ENCODE assay signal across 8 cellular contexts in the genomic region with DNA sequence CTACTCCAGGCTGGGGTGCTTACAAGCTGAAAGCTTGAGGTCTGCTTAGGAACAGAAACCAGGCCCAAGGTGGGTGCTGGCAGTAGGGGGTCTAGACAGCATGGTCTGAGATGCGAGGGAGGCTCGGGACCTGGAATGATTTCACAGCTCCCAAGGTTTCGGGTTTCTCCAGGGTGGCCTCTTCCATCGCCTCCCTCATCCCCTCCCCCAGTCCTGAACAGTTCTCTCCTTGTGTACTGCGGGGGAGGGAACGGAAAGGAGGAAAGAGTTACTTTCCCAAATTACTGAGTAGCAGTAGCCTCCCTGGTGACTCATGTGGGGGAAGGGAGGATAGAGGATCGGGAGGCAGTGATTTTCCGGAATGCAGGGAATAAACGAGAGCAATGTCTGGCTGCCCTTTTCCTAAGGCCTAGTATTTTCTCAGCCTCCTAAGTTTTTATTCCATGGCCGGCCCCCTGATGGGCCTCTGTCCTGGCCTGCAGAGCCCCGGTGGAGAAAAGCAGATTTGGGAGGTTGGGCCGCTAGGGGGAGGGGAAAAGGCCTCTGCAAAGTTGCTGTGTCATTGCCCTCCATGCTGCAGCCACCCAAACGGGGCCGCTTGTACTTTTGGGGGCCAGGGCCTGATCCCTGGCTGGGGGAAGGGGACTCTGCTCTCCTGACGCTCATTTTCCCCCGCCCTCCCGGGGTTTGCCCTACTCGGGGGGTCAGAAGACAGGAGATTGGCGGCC. TPM values are rescaled to one million over a fixed set of nuclear protein-coding genes. Genes with fewer than 3 reads are reported as not detected.
A peak's percentile ranks its signal among the peaks of the same experiment; 100 is the strongest.
DNase-seq lines count a peak whose midpoint lies in the region; ATAC-seq and TF ChIP-seq lines count a peak whose summit lies in the region.

No MANE protein-coding gene starts in this region.

- H3K36me3 Mint-ChIP-seq in activated naive CD8-positive, alpha-beta T cell treated with anti-CD3 and anti-CD28 coated beads, Interleukin-2, amount 50 U/mL, for 24 hours (ENCODE audit: low read depth): peaks cover 58% of the 10 kb centered on the region

- H3K9me2 ChIP-seq in MM.1S (replicated peaks; ENCODE audit: insufficient read depth, low read length): no peaks in the 10 kb centered on the region

- H3K36me3 ChIP-seq in MM.1S (replicated peaks; ENCODE audit: insufficient read depth, low read length) (peaks cover 20% of the 10 kb centered on the region), prostate gland (peaks cover 3 to 12% of the 10 kb centered on the region in 2 donors), aorta (ENCODE audit: control insufficient read depth in 1 of 2, insufficient read depth in 2 of 2, low read length in 1 of 2) (peaks cover 0 to 6% of the 10 kb centered on the region in 2 donors)

- no peaks in the 10 kb centered on the region for H3K27me3 Mint-ChIP-seq in activated naive CD8-positive, alpha-beta T cell treated with anti-CD3 and anti-CD28 coated beads, Interleukin-2, amount 50 U/mL, for 24 hours

- peak; percentile 7 for ATAC-seq in activated naive CD8-positive, alpha-beta T cell treated with anti-CD3 and anti-CD28 coated beads, Interleukin-2, amount 50 U/mL, for 24 hours
- ATAC-seq in left cardiac atrium (peak; percentile 3 to 32), aorta (ENCODE audit: low FRiP score) (peak; percentile 28), GM21526 (IDR thresholded peaks at IDR 0.05; ENCODE audit: low FRiP score, unreplicated experiment) (no peak)

- H3K4me1 ChIP-seq in MM.1S (ENCODE audit: low read length): peaks cover 15% of the 10 kb centered on the region
- H3K4me1 ChIP-seq in prostate gland (replicated peaks): peaks cover 2% of the 10 kb centered on the region
- no peaks in the 10 kb centered on the region for H3K4me1 ChIP-seq in aorta (ENCODE audit: control insufficient read depth in 1 of 2, insufficient read depth in 2 of 2, low read length in 2 of 2)

- H3K4me2 ChIP-seq in MM.1S (ENCODE audit: low read depth, low read length): peak overlapping the region; percentile 82

- intact Hi-C loops in left cardiac atrium (cut with DNase I): no loop called here
- intact Hi-C loops in prostate gland (cut with DNase I): loop anchor here (5.0 to 10.0 kb wide), 4 partner anchors 128 to 1348 kb away; partner anchors contain the start of genes CUTA, PHF1, PRRC2A and PSMB8
- intact Hi-C loops in aorta (cut with DNase I): loop anchor here (5.0 to 10.0 kb wide), 4 partner anchors 128 to 775 kb away; partner anchors contain the start of genes GPSM3 (in 1 of the 2), HSD17B8 (in 1 of the 2), PBX2 (in 1 of the 2) and PSMB8 (in 1 of the 2)

- H3K27ac Mint-ChIP-seq in activated naive CD8-positive, alpha-beta T cell treated with anti-CD3 and anti-CD28 coated beads, Interleukin-2, amount 50 U/mL, for 24 hours: peak overlapping the region; percentile 97

- H3K9ac ChIP-seq in MM.1S (ENCODE audit: low read length): peak overlapping the region; percentile 97

- peaks cover 63% of the 10 kb centered on the region for H3K79me2 ChIP-seq in MM.1S (ENCODE audit: low read length)

- DNase-seq in DMS79 treated with DMSO at 0.1 percent for 48 hours (lab: John Stamatoyannopoulos, UW) (peak; percentile 68), MM.1S (peak; percentile 72), SKM-1 treated with dmso at 0.1 percent for 144 hours (lab: John Stamatoyannopoulos, UW; ENCODE audit: unreplicated experiment) (peak; percentile 86), left cardiac atrium (peak; percentile 82), prostate gland (ENCODE audit: low spot score) (peak; percentile 69), aorta (peak; percentile 85 to 87)
- DNase-seq in activated naive CD8-positive, alpha-beta T cell treated with anti-CD3 and anti-CD28 coated beads, Interleukin-2, amount 50 U/mL, for 24 hours: peak; percentile 81

- peak overlapping the region; percentile 100 for H3K27ac ChIP-seq in MM.1S (ENCODE audit: low read length)
- H3K27ac ChIP-seq in prostate gland: peak overlapping the region; percentile 99 to 100
- H3K27ac ChIP-seq in aorta (ENCODE audit: low read depth in 1 of 2, low read length in 2 of 2): peak overlapping the region; percentile 98 to 99

- 0% methylated on average over 19 of the region's 19 CpGs for WGBS in prostate gland
- WGBS in aorta, 2 donors: 1% methylated on average over 19 of the region's 19 CpGs

- TF ChIP-seq CTCF in MM.1S (IDR thresholded peaks at IDR 0.05; ENCODE audit: low read length): peak; percentile 24
- TF ChIP-seq CTCF in prostate gland (IDR thresholded peaks at IDR 0.05): peak; percentile 29 to 75 (median 52)

- no peak overlapping the region for H2AFZ ChIP-seq in MM.1S (ENCODE audit: low read length)

- H3F3A ChIP-seq in MM.1S (ENCODE audit: insufficient read depth, low read length): peaks cover 66% of the 10 kb centered on the region

- H3K4me3 ChIP-seq in MM.1S (ENCODE audit: low read length): peak overlapping the region; percentile 79
- peak overlapping the region; percentile 80 to 91 for H3K4me3 ChIP-seq in prostate gland
- H3K4me3 ChIP-seq in aorta (ENCODE audit: low read length in 2 of 2): peak overlapping the region; percentile 95 to 96

- H3K4me3 Mint-ChIP-seq in activated naive CD8-positive, alpha-beta T cell treated with anti-CD3 and anti-CD28 coated beads, Interleukin-2, amount 50 U/mL, for 24 hours: peak overlapping the region; percentile 97

- H4K20me1 ChIP-seq in MM.1S (ENCODE audit: insufficient read depth, low read length): peaks cover 27% of the 10 kb centered on the region

- no peak for TF ChIP-seq POLR2A in prostate gland (IDR thresholded peaks at IDR 0.05)

- H3K27me3 ChIP-seq in MM.1S (replicated peaks; ENCODE audit: insufficient read depth, low read length) (no peaks in the 10 kb centered on the region), prostate gland (replicated peaks; ENCODE audit: insufficient read depth) (no peaks in the 10 kb centered on the region), aorta (ENCODE audit: control insufficient read depth in 1 of 2, insufficient read depth in 2 of 2, low read length in 1 of 2) (peaks cover 0 to 2% of the 10 kb centered on the region in 2 donors)

- H3K9me3 ChIP-seq in MM.1S (replicated peaks; ENCODE audit: insufficient read depth, low read length) (no peaks in the 10 kb centered on the region), prostate gland (no peaks in the 10 kb centered on the region), aorta (ENCODE audit: control insufficient read depth, low read length) (no peaks in the 10 kb centered on the region)

- H3K4me1 Mint-ChIP-seq in activated naive CD8-positive, alpha-beta T cell treated with anti-CD3 and anti-CD28 coated beads, Interleukin-2, amount 50 U/mL, for 24 hours: peaks cover 34% of the 10 kb centered on the region

- H3K9me3 Mint-ChIP-seq in activated naive CD8-positive, alpha-beta T cell treated with anti-CD3 and anti-CD28 coated beads, Interleukin-2, amount 50 U/mL, for 24 hours: no peaks in the 10 kb centered on the region

RNA-seq across cellular contexts. Expression of gene BRD2, which starts 1.5 kb away (rescaled TPM):
- total RNA-seq in left cardiac atrium (10 to 100 TPM; 79.3 to 97.5 TPM), prostate gland (100 to 1,000 TPM; 153 to 252 TPM), aorta (100 to 1,000 TPM; 166 to 181 TPM)
- polyA plus RNA-seq in aorta: 100 to 1,000 TPM in 1 of 2 donors, 10 to 100 TPM in 1; 71.0 to 145 TPM

RNA-seq across cellular contexts. Expression of gene HLA-DMA, which starts 17.0 kb away (rescaled TPM):
- total RNA-seq in left cardiac atrium (10 to 100 TPM; 20.5 to 38.8 TPM), prostate gland (10 to 100 TPM in 1 of 2 donors, 1 to 10 TPM in 1; 9.6 to 26.1 TPM), aorta (100 to 1,000 TPM in 1 of 2 donors, 10 to 100 TPM in 1; 36.9 to 109 TPM)
- 10 to 100 TPM in 1 of 2 donors, 1 to 10 TPM in 1; 9.8 to 33.3 TPM for polyA plus RNA-seq in aorta

RNA-seq across cellular contexts. Expression of gene HLA-DMB, which starts 29.0 kb away (rescaled TPM):
- total RNA-seq in left cardiac atrium (10 to 100 TPM in 1 of 2 donors, 1 to 10 TPM in 1; 6.9 to 15.8 TPM), prostate gland (10 to 100 TPM in 1 of 2 donors, 1 to 10 TPM in 1; 7.3 to 15.2 TPM), aorta (10 to 100 TPM; 20.1 to 73.1 TPM)
- polyA plus RNA-seq in aorta: 10 to 100 TPM in 1 of 2 donors, 1 to 10 TPM in 1; 3.6 to 35.7 TPM

RNA-seq across cellular contexts. Expression of gene HLA-DOA, which starts 39.5 kb away (rescaled TPM):
- total RNA-seq in left cardiac atrium (1 to 10 TPM; 1.8 to 3.0 TPM), prostate gland (10 to 100 TPM in 1 of 2 donors, 1 to 10 TPM in 1; 7.2 to 14.6 TPM), aorta (10 to 100 TPM; 10.4 to 16.7 TPM)
- polyA plus RNA-seq in aorta: 1 to 10 TPM in 1 of 2 donors, under 1 TPM in 1; 0.28 to 2.8 TPM

Comparison
In these comparisons a context has a peak if more than half of its experiments do, and no peak if none do; other contexts are left out.
1. intact Hi-C loops: an anchor here in prostate gland (5.0 to 10.0 kb wide) and aorta (5.0 to 10.0 kb wide); none called in left cardiac atrium.